In the genomic region with DNA sequence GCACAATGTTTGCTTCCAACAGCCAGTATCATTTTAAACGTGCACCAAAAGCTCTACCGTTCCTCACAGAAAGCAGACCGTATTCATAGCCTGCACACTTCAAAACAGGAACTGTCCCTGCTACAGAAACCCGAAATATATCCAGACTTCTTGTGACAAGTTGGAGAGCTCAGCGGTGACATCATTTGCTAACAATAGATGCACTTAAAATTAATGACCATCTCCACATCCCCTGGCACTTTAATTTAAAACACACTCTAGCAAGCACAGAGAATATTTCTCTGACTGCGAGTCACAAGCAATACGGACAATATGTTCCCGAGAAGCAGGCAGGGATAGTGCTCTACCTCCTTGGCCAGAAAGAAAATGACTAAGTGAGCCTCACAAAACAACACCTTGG, we compare ENCODE assay signal across 8 cellular contexts. TPM values are rescaled to one million over a fixed set of nuclear protein-coding genes. Genes with fewer than 3 reads are reported as not detected.
DNase-seq lines count a peak whose midpoint lies in the region; ATAC-seq and TF ChIP-seq lines count a peak whose summit lies in the region.

No MANE protein-coding gene starts in this region.

- no peak for DNase-seq in activated T-cell treated with anti-CD3 and anti-CD28 coated beads, Interleukin-2, amount 50 U/mL, for 72 hours
- DNase-seq in activated T-cell treated with anti-CD3 and anti-CD28 coated beads, Interleukin-2, amount 50 U/mL, for 1 hour: no peak
- DNase-seq in NOMO-1 treated with dmso at 0.1 percent for 144 hours (lab: John Stamatoyannopoulos, UW; ENCODE audit: unreplicated experiment) (peak; percentile 68), esophagus squamous epithelium (lab: John Stamatoyannopoulos, UW) (no peak), amniotic stem cell (lab: John Stamatoyannopoulos, UW) (no peak), brain microvascular endothelial cell (no peak), HT-29 (ENCODE audit: low spot score) (no peak)
- DNase-seq in stimulated activated effector memory CD8-positive, alpha-beta T cell treated with anti-CD3 and anti-CD28 coated beads, Interleukin-12 subunit alpha, Interleukin-12 subunit beta, amount 100 ng/mL, for 72 hours (ENCODE audit: low spot score in 2 of 2): no peak

- H3K27ac Mint-ChIP-seq in activated T-cell treated with anti-CD3 and anti-CD28 coated beads, Interleukin-2, amount 50 U/mL, for 72 hours: no peak overlapping the region
- no peak overlapping the region for H3K27ac Mint-ChIP-seq in stimulated activated effector memory CD8-positive, alpha-beta T cell treated with anti-CD3 and anti-CD28 coated beads, Interleukin-12 subunit alpha, Interleukin-12 subunit beta, amount 100 ng/mL, for 72 hours

- no peaks in the 10 kb centered on the region for H3K36me3 Mint-ChIP-seq in activated T-cell treated with anti-CD3 and anti-CD28 coated beads, Interleukin-2, amount 50 U/mL, for 72 hours (ENCODE audit: insufficient read depth in 2 of 2)
- no peaks in the 10 kb centered on the region for H3K36me3 Mint-ChIP-seq in stimulated activated effector memory CD8-positive, alpha-beta T cell treated with anti-CD3 and anti-CD28 coated beads, Interleukin-12 subunit alpha, Interleukin-12 subunit beta, amount 100 ng/mL, for 72 hours

- in situ Hi-C loops in brain microvascular endothelial cell (cut with HindIII; ENCODE audit: low pct_ligation_motif_present, low sequenced_read_pairs): no loop called here

- no peak for TF ChIP-seq CTCF in esophagus squamous epithelium (IDR thresholded peaks at IDR 0.05)
- no peak for TF ChIP-seq CTCF in brain microvascular endothelial cell (IDR thresholded peaks at IDR 0.05; ENCODE audit: low read depth, low read length, missing control alignments)

- H3K36me3 ChIP-seq in esophagus squamous epithelium: no peaks in the 10 kb centered on the region
- H3K36me3 ChIP-seq in brain microvascular endothelial cell (replicated peaks): no peaks in the 10 kb centered on the region

- peak overlapping the region; percentile 56 to 68 for H3K4me3 Mint-ChIP-seq in activated T-cell treated with anti-CD3 and anti-CD28 coated beads, Interleukin-2, amount 50 U/mL, for 72 hours
- H3K4me3 Mint-ChIP-seq in stimulated activated effector memory CD8-positive, alpha-beta T cell treated with anti-CD3 and anti-CD28 coated beads, Interleukin-12 subunit alpha, Interleukin-12 subunit beta, amount 100 ng/mL, for 72 hours: peak overlapping the region; percentile 8

- 0 to 29% methylated on average over 2 to 8 of the region's 8 CpGs for WGBS in esophagus squamous epithelium, 2 donors

- H3K27ac ChIP-seq in esophagus squamous epithelium: peak overlapping the region; percentile 9 to 63 (median 54)
- no peak overlapping the region for H3K27ac ChIP-seq in brain microvascular endothelial cell

- H3K4me3 ChIP-seq in esophagus squamous epithelium (peak overlapping the region in 1 of 4 donors; percentile 31), brain microvascular endothelial cell (ENCODE audit: low read depth, low read length) (no peak overlapping the region)

- H3K4me1 Mint-ChIP-seq in activated T-cell treated with anti-CD3 and anti-CD28 coated beads, Interleukin-2, amount 50 U/mL, for 72 hours (ENCODE audit: low read depth): peaks cover 23% of the 10 kb centered on the region
- peaks cover 11% of the 10 kb centered on the region for H3K4me1 Mint-ChIP-seq in stimulated activated effector memory CD8-positive, alpha-beta T cell treated with anti-CD3 and anti-CD28 coated beads, Interleukin-12 subunit alpha, Interleukin-12 subunit beta, amount 100 ng/mL, for 72 hours

- peaks cover 0 to 30% (median 0%) of the 10 kb centered on the region in 3 donors for H3K4me1 ChIP-seq in esophagus squamous epithelium

- H3K27me3 Mint-ChIP-seq in activated T-cell treated with anti-CD3 and anti-CD28 coated beads, Interleukin-2, amount 50 U/mL, for 72 hours (ENCODE audit: low read depth): peaks cover 32% of the 10 kb centered on the region

- H3K9me3 ChIP-seq in esophagus squamous epithelium: no peaks in the 10 kb centered on the region

- no peak for TF ChIP-seq POLR2A in esophagus squamous epithelium (IDR thresholded peaks at IDR 0.05)

- intact Hi-C loops in esophagus squamous epithelium (cut with DNase I): no loop called here

- no peaks in the 10 kb centered on the region for H3K27me3 ChIP-seq in esophagus squamous epithelium
- no peaks in the 10 kb centered on the region for H3K27me3 ChIP-seq in brain microvascular endothelial cell (replicated peaks)

- peak in 1 of 2 donors; percentile 44 for ATAC-seq in activated T-cell treated with anti-CD3 and anti-CD28 coated beads, Interleukin-2, amount 50 U/mL, for 72 hours (replicated peaks in 1 of 2)
- ATAC-seq in stimulated activated effector memory CD8-positive, alpha-beta T cell treated with anti-CD3 and anti-CD28 coated beads, Interleukin-12 subunit alpha, Interleukin-12 subunit beta, amount 100 ng/mL, for 72 hours: no peak

- H3K9me3 Mint-ChIP-seq in activated T-cell treated with anti-CD3 and anti-CD28 coated beads, Interleukin-2, amount 50 U/mL, for 72 hours: no peaks in the 10 kb centered on the region
- no peaks in the 10 kb centered on the region for H3K9me3 Mint-ChIP-seq in stimulated activated effector memory CD8-positive, alpha-beta T cell treated with anti-CD3 and anti-CD28 coated beads, Interleukin-12 subunit alpha, Interleukin-12 subunit beta, amount 100 ng/mL, for 72 hours

RNA-seq across cellular contexts. Expression of a gene that starts 2.5 kb away (rescaled TPM):
- under 1 TPM in 1 of 2 donors, not detected in 1; 0.28 TPM for total RNA-seq in activated T-cell treated with anti-CD3 and anti-CD28 coated beads, Interleukin-2, amount 50 U/mL, for 72 hours
- not detected for total RNA-seq in esophagus squamous epithelium
- total RNA-seq in HT-29 (2014; rRNA removed; shearing (Covaris generic)): not detected in 2 replicates
